In the genomic region with DNA sequence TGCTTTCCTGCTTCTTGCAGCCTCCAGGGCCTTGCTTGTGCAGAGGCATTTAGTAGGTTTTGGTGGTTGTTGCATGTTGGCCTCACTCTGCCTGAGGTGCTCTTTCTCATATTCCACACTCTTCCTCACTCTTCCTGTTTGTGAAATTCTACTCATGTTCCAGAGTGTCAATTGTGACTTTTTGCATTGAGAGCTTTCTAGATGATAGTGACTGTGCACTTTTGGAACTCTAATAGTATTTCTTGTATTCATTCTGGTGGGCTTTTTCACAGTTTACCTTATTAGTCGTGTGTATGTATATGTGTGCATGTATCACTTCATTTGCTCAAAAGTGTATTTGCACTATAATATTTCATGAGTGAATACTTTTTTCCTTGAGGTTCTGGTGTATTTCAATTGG, we compare ENCODE assay signal across 2 cellular contexts.
TF ChIP-seq lines count a peak whose summit lies in the region.

No MANE protein-coding gene starts in this region.

TF ChIP-seq in IMR-90, 13 proteins besides CTCF, POLR2A, EP300 and RAD21:
- TF ChIP-seq SMC3 (IDR thresholded peaks at IDR 0.05; ENCODE audit: low read depth, low read length) (no peak), RCOR1 (IDR thresholded peaks at IDR 0.05; ENCODE audit: insufficient replicate concordance, low read length) (no peak), RFX5 (IDR thresholded peaks at IDR 0.05; ENCODE audit: low read depth, low read length) (no peak), MAFK (IDR thresholded peaks at IDR 0.05; ENCODE audit: low read depth, low read length) (no peak), NFE2L2 (IDR thresholded peaks at IDR 0.05; ENCODE audit: low read depth, low read length) (peak; percentile 21; the same call in 1 of the 2 replicates)

TF ChIP-seq in K562, 482 proteins besides CTCF, POLR2A, EP300 and RAD21:
- TF ChIP-seq SP1 (CRISPR knock-in tag; IDR thresholded peaks at IDR 0.05) (no peak), NFE2 (IDR thresholded peaks at IDR 0.05; ENCODE audit: low read depth) (peak; percentile 61; the same call in 1 of the 2 replicates), C11orf30 (IDR thresholded peaks at IDR 0.05; ENCODE audit: low read depth) (peak; percentile 29; the same call in 1 of the 2 replicates), NFE2L1 (tag; IDR thresholded peaks at IDR 0.05; ENCODE audit: borderline replicate concordance, low read depth) (peak; percentile 46; the same call in 1 of the 2 replicates), MAFG (tag; conservative IDR thresholded peaks at IDR 0.05) (peak; percentile 87), ZNF316 (IDR thresholded peaks at IDR 0.05) (peak; percentile 67)
